10 cellular contexts compared by ENCODE assay signal in genomic region chr12:104641862-104642261, GRCh38.
DNase-seq lines count a peak whose midpoint lies in the region; ATAC-seq and TF ChIP-seq lines count a peak whose summit lies in the region.
"Had no signal": no experiment of that assay in that cellular context is flagged by ENCODE, and none has a peak within 500 bp of the region (broad histone marks: within the 10 kb centered on the region; RNA-seq: fewer than 3 reads in every experiment).

No MANE protein-coding gene starts in this region.

- H3K4me2 ChIP-seq in mesendoderm (ENCODE audit: low read length), result no peak overlapping the region

- H2BK120ac ChIP-seq in mesendoderm (ENCODE audit: low read depth, low read length), result no peak overlapping the region

- no peak overlapping the region for H3K56ac ChIP-seq in mesendoderm (ENCODE audit: low read length)

- H3K27ac ChIP-seq in mesendoderm (ENCODE audit: low read depth, low read length), result no peak overlapping the region
- no peak overlapping the region for H3K27ac ChIP-seq in breast epithelium

- TF ChIP-seq CTCF in breast epithelium (IDR thresholded peaks at IDR 0.05), result no peak

- peaks cover 4 to 6% of the 10 kb centered on the region in 2 donors for H3K9me3 ChIP-seq in breast epithelium

- no peaks in the 10 kb centered on the region for H3K79me2 ChIP-seq in mesendoderm (ENCODE audit: control insufficient read depth, insufficient read depth, low read length)

- intact Hi-C loops in breast epithelium (cut with DNase I; ENCODE audit: low total_unique reads), result no loop called here

- ATAC-seq in GM18499 (IDR thresholded peaks at IDR 0.05; ENCODE audit: insufficient read depth, unreplicated experiment), result peak; percentile 83
- peak; percentile 85 for ATAC-seq in GM21381 (IDR thresholded peaks at IDR 0.05; ENCODE audit: unreplicated experiment)
- peak; percentile 70 for ATAC-seq in HG03196 (IDR thresholded peaks at IDR 0.05; ENCODE audit: unreplicated experiment)

- H3K79me1 ChIP-seq in mesendoderm (ENCODE audit: low read length), result no peaks in the 10 kb centered on the region

- no peak overlapping the region for H3K23ac ChIP-seq in mesendoderm (ENCODE audit: low read length)

- H4K8ac ChIP-seq in mesendoderm (ENCODE audit: low read depth, low read length), result no peak overlapping the region

- no peaks in the 10 kb centered on the region for H3K27me3 ChIP-seq in mesendoderm (ENCODE audit: insufficient read depth, low read length, poor library complexity)
- no peaks in the 10 kb centered on the region for H3K27me3 ChIP-seq in breast epithelium

- H4K5ac ChIP-seq in mesendoderm (ENCODE audit: low read length), result no peak overlapping the region

- no peak overlapping the region for H3K4ac ChIP-seq in mesendoderm (ENCODE audit: low read depth, low read length)

- H3K36me3 ChIP-seq in mesendoderm (ENCODE audit: control insufficient read depth, insufficient read depth, low read length), result no peaks in the 10 kb centered on the region
- no peaks in the 10 kb centered on the region for H3K36me3 ChIP-seq in breast epithelium

- no peak overlapping the region for H3K4me3 ChIP-seq in mesendoderm (ENCODE audit: low read length)
- no peak overlapping the region for H3K4me3 ChIP-seq in breast epithelium

- no peak overlapping the region for H2AK5ac ChIP-seq in mesendoderm (ENCODE audit: low read length)

- TF ChIP-seq POLR2A in breast epithelium (IDR thresholded peaks at IDR 0.05), result no peak

- H2BK15ac ChIP-seq in mesendoderm (replicated peaks; ENCODE audit: low read depth), result no peak overlapping the region

- DNase-seq in germinal center (ENCODE audit: low spot score) (peak; percentile 66), mesendoderm (no peak), epidermal melanocyte (ENCODE audit: insufficient read length, low spot score) (no peak), breast epithelium (ENCODE audit: low spot score in 2 of 2) (no peak), A172 (ENCODE audit: low spot score) (no peak)
- DNase-seq: EL, substantia nigra had no signal

- no peak overlapping the region for H3K18ac ChIP-seq in mesendoderm (ENCODE audit: low read length)

- WGBS in mesendoderm (ENCODE audit: extremely low coverage, insufficient coverage, low lambda C conversion rate), result no CpG with 5 or more reads among the region's 3 CpGs

- H3K4me1 ChIP-seq in mesendoderm (ENCODE audit: control insufficient read depth, low read depth, low read length), result no peaks in the 10 kb centered on the region
- no peaks in the 10 kb centered on the region for H3K4me1 ChIP-seq in breast epithelium

- H2BK5ac ChIP-seq in mesendoderm (ENCODE audit: low read length), result no peak overlapping the region

- no peak overlapping the region for H3K9ac ChIP-seq in mesendoderm (ENCODE audit: low read length)
